Comparison of ENCODE assay signal across 10 cellular contexts in the genomic region with DNA sequence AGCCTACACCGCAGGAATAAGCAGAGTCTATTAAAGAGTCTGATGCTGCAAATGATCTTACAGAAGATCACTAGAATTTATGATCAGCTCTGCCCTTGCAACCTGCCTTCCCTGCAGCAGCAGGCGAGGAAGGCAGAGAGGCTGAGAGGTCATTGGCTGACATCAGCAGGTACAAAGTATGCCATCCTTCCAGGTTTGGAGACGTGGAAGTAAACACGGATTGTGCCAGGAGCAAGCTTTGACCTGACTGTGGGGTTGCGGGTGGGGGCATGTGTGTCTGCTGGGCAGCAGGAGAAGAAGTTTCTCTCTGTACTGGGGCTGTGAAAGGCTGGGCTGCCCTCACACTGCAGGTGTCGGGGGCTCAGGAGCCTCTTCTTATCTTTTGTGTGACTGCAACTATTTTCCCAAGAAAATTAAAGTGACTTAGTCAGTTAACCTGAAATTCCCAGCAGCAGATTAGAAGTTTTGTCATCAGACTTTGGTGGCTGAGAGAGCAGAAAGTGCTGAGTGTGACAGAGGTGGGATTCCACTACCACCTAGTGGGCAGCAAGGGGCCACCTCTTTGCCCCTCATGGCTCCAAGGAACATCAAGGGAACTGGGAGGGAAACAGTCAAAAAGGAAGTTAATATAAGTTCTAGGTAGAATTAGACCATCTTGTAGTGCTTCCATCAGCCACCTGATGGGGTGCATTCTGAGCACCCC.
DNase-seq lines count a peak whose midpoint lies in the region; ATAC-seq and TF ChIP-seq lines count a peak whose summit lies in the region.
"Had no signal": no experiment of that assay in that cellular context is flagged by ENCODE, and none has a peak within 500 bp of the region (broad histone marks: within the 10 kb centered on the region; RNA-seq: fewer than 3 reads in every experiment).

No MANE protein-coding gene starts in this region.

- H3K27ac ChIP-seq in neural cell (ENCODE audit: low read length) = no peak overlapping the region
- H3K27ac ChIP-seq: HL-60 had no signal

- peak; percentile 76 for TF ChIP-seq RAD21 in neural cell (conservative IDR thresholded peaks at IDR 0.05)

- H3K27me3 ChIP-seq in neural cell (ENCODE audit: insufficient read depth, low read depth, low read length) = no peaks in the 10 kb centered on the region

- ATAC-seq in HG03175 (IDR thresholded peaks at IDR 0.05; ENCODE audit: unreplicated experiment) = peak; percentile 24

- H3K9me3 Mint-ChIP-seq in T-helper 2 cell treated with Interferon-gamma antibody and Interleukin-4, amounts not matched to agents 5 μg/mL and 100 μg/mL, for 36 hours = no peaks in the 10 kb centered on the region

- peak; percentile 67 for TF ChIP-seq CTCF in neural cell (IDR thresholded peaks at IDR 0.05; ENCODE audit: poor library complexity, severe bottlenecking)

- DNase-seq in NCI-H1436 (lab: John Stamatoyannopoulos, UW) = peak; percentile 37
- no peak for DNase-seq in NCI-H1436 treated with DMSO at 0.1 percent for 48 hours (lab: John Stamatoyannopoulos, UW)
- DNase-seq in astrocyte of the hippocampus (ENCODE audit: low read depth, low spot score) = peak; percentile 60
- DNase-seq in COLO668 (lab: John Stamatoyannopoulos, UW; ENCODE audit: unreplicated experiment) = no peak
- DNase-seq in T-helper 2 cell treated with Interferon-gamma antibody and Interleukin-4, amounts not matched to agents 5 μg/mL and 100 μg/mL, for 36 hours (ENCODE audit: low spot score) = no peak
- no peak for DNase-seq in NAMALWA (ENCODE audit: low spot score)
- DNase-seq: AML-193 had no signal

- H2AFZ ChIP-seq in neural cell (ENCODE audit: low read depth, low read length) = no peak overlapping the region

- H3K9me2 ChIP-seq in neural cell (ENCODE audit: insufficient read depth, low read length) = no peaks in the 10 kb centered on the region

- H4K20me1 ChIP-seq in neural cell (ENCODE audit: insufficient read depth) = no peaks in the 10 kb centered on the region

- no peak overlapping the region for H3K4me2 ChIP-seq in neural cell (ENCODE audit: low read length)

- no peaks in the 10 kb centered on the region for H3K79me2 ChIP-seq in neural cell (replicated peaks; ENCODE audit: insufficient read depth, low read length)

- no peak for TF ChIP-seq EP300 in neural cell (conservative IDR thresholded peaks at IDR 0.05; ENCODE audit: poor library complexity, severe bottlenecking)

- no peak overlapping the region for H3K9ac ChIP-seq in neural cell (ENCODE audit: low read length)

- no peak overlapping the region for H3K4me3 Mint-ChIP-seq in T-helper 2 cell treated with Interferon-gamma antibody and Interleukin-4, amounts not matched to agents 5 μg/mL and 100 μg/mL, for 36 hours

- H3K36me3 ChIP-seq in neural cell (ENCODE audit: insufficient read depth, low read length) = no peaks in the 10 kb centered on the region

- H3K36me3 Mint-ChIP-seq in T-helper 2 cell treated with Interferon-gamma antibody and Interleukin-4, amounts not matched to agents 5 μg/mL and 100 μg/mL, for 36 hours (ENCODE audit: low read depth) = no peaks in the 10 kb centered on the region

- no peak overlapping the region for H3K27ac Mint-ChIP-seq in T-helper 2 cell treated with Interferon-gamma antibody and Interleukin-4, amounts not matched to agents 5 μg/mL and 100 μg/mL, for 36 hours

- no peaks in the 10 kb centered on the region for H3F3A ChIP-seq in neural cell (ENCODE audit: insufficient read depth, low read length, poor library complexity, severe bottlenecking)

- H3K4me1 Mint-ChIP-seq in T-helper 2 cell treated with Interferon-gamma antibody and Interleukin-4, amounts not matched to agents 5 μg/mL and 100 μg/mL, for 36 hours (ENCODE audit: low read depth) = peaks cover 6% of the 10 kb centered on the region

- no peaks in the 10 kb centered on the region for H3K9me3 ChIP-seq in neural cell (ENCODE audit: low read length)

- no peak overlapping the region for H3K4me3 ChIP-seq in neural cell (ENCODE audit: low read length)

- peaks cover 27% of the 10 kb centered on the region for H3K27me3 Mint-ChIP-seq in T-helper 2 cell treated with Interferon-gamma antibody and Interleukin-4, amounts not matched to agents 5 μg/mL and 100 μg/mL, for 36 hours (ENCODE audit: low read depth)

TF ChIP-seq in neural cell, 6 proteins besides CTCF, POLR2A, EP300 and RAD21:
- TF ChIP-seq SMC3 (conservative IDR thresholded peaks at IDR 0.05; ENCODE audit: poor library complexity) (peak; percentile 76), MXI1 (conservative IDR thresholded peaks at IDR 0.05; ENCODE audit: poor library complexity, severe bottlenecking) (no peak)

Comparison
In these comparisons a context has a peak if more than half of its experiments do, and no peak if none do; other contexts are left out.
1. DNase-seq: peak in NCI-H1436 (single experiment) and astrocyte of the hippocampus (single experiment); none in NCI-H1436 treated with DMSO at 0.1 percent for 48 hours (single experiment), COLO668 (single experiment), T-helper 2 cell treated with Interferon-gamma antibody and Interleukin-4, amounts not matched to agents 5 μg/mL and 100 μg/mL, for 36 hours (single experiment) and NAMALWA (single experiment).